Comparison of ENCODE assay signal across 8 cellular contexts in genomic region chr11:47766363-47767227, GRCh38. TPM values are rescaled to one million over a fixed set of nuclear protein-coding genes. Genes with fewer than 3 reads are reported as not detected.
DNase-seq lines count a peak whose midpoint lies in the region; ATAC-seq and TF ChIP-seq lines count a peak whose summit lies in the region.

No MANE protein-coding gene starts in this region.

- peak overlapping the region; percentile 99 for H3K4me3 Mint-ChIP-seq in activated CD8-positive, alpha-beta T cell treated with anti-CD3 and anti-CD28 coated beads for 36 hours

- peak overlapping the region; percentile 73 for H3K27ac ChIP-seq in ectodermal cell (ENCODE audit: insufficient read depth, low read depth, low read length, poor library complexity, severe bottlenecking)

- no peaks in the 10 kb centered on the region for H3K4me1 ChIP-seq in ectodermal cell (ENCODE audit: control insufficient read depth, insufficient read depth, low read length)

- H3K36me3 ChIP-seq in ectodermal cell (ENCODE audit: control insufficient read depth, insufficient read depth, low read length): peaks cover 13% of the 10 kb centered on the region

- whole genome bisulfite sequencing in ectodermal cell, 2 experiments: 0% methylated on average over 73 of the region's 73 CpGs

- POLR2A ChIA-PET in activated CD8-positive, alpha-beta T cell treated with anti-CD3 and anti-CD28 coated beads for 36 hours (lab: Charles Lee): interaction anchor here (0.6 to 2.1 kb wide), 25 partner anchors 8 to 343 kb away, joined by 3 to 14 read pairs (median 3); partner anchors contain the start of genes NUP160 and PTPMT1

- CTCF ChIA-PET in activated CD8-positive, alpha-beta T cell treated with anti-CD3 and anti-CD28 coated beads for 36 hours (lab: Charles Lee): no interaction called here

- H3K4me1 Mint-ChIP-seq in activated CD8-positive, alpha-beta T cell treated with anti-CD3 and anti-CD28 coated beads for 36 hours (ENCODE audit: low read depth): peaks cover 17% of the 10 kb centered on the region

- no peaks in the 10 kb centered on the region for H3K9me3 ChIP-seq in ectodermal cell (ENCODE audit: control insufficient read depth, low read length)

- no peaks in the 10 kb centered on the region for H3K27me3 Mint-ChIP-seq in activated CD8-positive, alpha-beta T cell treated with anti-CD3 and anti-CD28 coated beads for 36 hours

- H3K4me3 ChIP-seq in ectodermal cell (ENCODE audit: insufficient read depth, low read depth, low read length): peak overlapping the region; percentile 98

- TF ChIP-seq CTCF in activated CD8-positive, alpha-beta T cell treated with anti-CD3 and anti-CD28 coated beads for 36 hours (IDR thresholded peaks at IDR 0.05): no peak

- H3K36me3 Mint-ChIP-seq in activated CD8-positive, alpha-beta T cell treated with anti-CD3 and anti-CD28 coated beads for 36 hours (ENCODE audit: low read depth): peaks cover 37% of the 10 kb centered on the region

- ATAC-seq in HG02840 (IDR thresholded peaks at IDR 0.05; ENCODE audit: low FRiP score, unreplicated experiment): peak; percentile 31
- peak; percentile 28 for ATAC-seq in activated CD8-positive, alpha-beta T cell treated with anti-CD3 and anti-CD28 coated beads for 36 hours

- no peaks in the 10 kb centered on the region for H3K9me3 Mint-ChIP-seq in activated CD8-positive, alpha-beta T cell treated with anti-CD3 and anti-CD28 coated beads for 36 hours

- intact Hi-C loops in activated CD8-positive, alpha-beta T cell treated with anti-CD3 and anti-CD28 coated beads for 36 hours (cut with micrococcal nuclease): no loop called here

- H3K27ac Mint-ChIP-seq in activated CD8-positive, alpha-beta T cell treated with anti-CD3 and anti-CD28 coated beads for 36 hours: peak overlapping the region; percentile 100

- H3K27me3 ChIP-seq in ectodermal cell (ENCODE audit: control insufficient read depth, insufficient read depth, low read length, poor library complexity, severe bottlenecking): no peaks in the 10 kb centered on the region

- peak; percentile 33 for DNase-seq in NCI-H2196 (lab: John Stamatoyannopoulos, UW; ENCODE audit: unreplicated experiment)
- DNase-seq in NCI-H2196 treated with DMSO at 0.1 percent for 48 hours (lab: John Stamatoyannopoulos, UW; ENCODE audit: unreplicated experiment): no peak
- peak; percentile 6 for DNase-seq in NCI-H2029 treated with DMSO at 0.1 percent for 48 hours (lab: John Stamatoyannopoulos, UW)
- DNase-seq in activated CD8-positive, alpha-beta T cell treated with anti-CD3 and anti-CD28 coated beads for 36 hours: peak; percentile 87
- DNase-seq in medulla oblongata (ENCODE audit: extremely low spot score): peak; percentile 82
- DNase-seq in stimulated activated CD4-positive, alpha-beta T cell treated with anti-CD3 and anti-CD28 coated beads, TNF-alpha, amount 100 ng/mL, for 48 hours (ENCODE audit: low read depth in 3 of 3): peak; percentile 66 to 67 (median 67)

RNA-seq across cellular contexts. Expression of gene FNBP4, which starts 0.5 kb away (rescaled TPM):
- total RNA-seq in activated CD8-positive, alpha-beta T cell treated with anti-CD3 and anti-CD28 coated beads for 36 hours: 100 to 1,000 TPM; 114 to 117 TPM
- polyA plus RNA-seq in ectodermal cell (2013, experiment 1 of 4): 108 TPM
- 111 TPM for polyA plus RNA-seq in ectodermal cell (2013, experiment 2 of 4)
- 99.3 TPM for polyA plus RNA-seq in ectodermal cell (2013, experiment 3 of 4)
- polyA plus RNA-seq in ectodermal cell (2013, experiment 4 of 4): 107 TPM

RNA-seq across cellular contexts. Expression of gene AGBL2, which starts 51.4 kb away (rescaled TPM):
- 1 to 10 TPM; 4.5 to 7.1 TPM for total RNA-seq in activated CD8-positive, alpha-beta T cell treated with anti-CD3 and anti-CD28 coated beads for 36 hours
- polyA plus RNA-seq in ectodermal cell (2013, experiment 1 of 4): 2.6 TPM
- 4.8 TPM for polyA plus RNA-seq in ectodermal cell (2013, experiment 2 of 4)
- polyA plus RNA-seq in ectodermal cell (2013, experiment 3 of 4): 1.4 TPM
- polyA plus RNA-seq in ectodermal cell (2013, experiment 4 of 4): 2.3 TPM
